Comparison of ENCODE assay signal across 8 cellular contexts in genomic region chr18:49459404-49460171, GRCh38. TPM values are rescaled to one million over a fixed set of nuclear protein-coding genes. Genes with fewer than 3 reads are reported as not detected.
DNase-seq lines count a peak whose midpoint lies in the region; ATAC-seq and TF ChIP-seq lines count a peak whose summit lies in the region.

No MANE protein-coding gene starts in this region.

- peak overlapping the region; percentile 86 to 87 for H3K27ac ChIP-seq in uterus

- 0 out of 2 replicates have a peak, but pooled peaks cover 5% of the 10 kb centered on the region for H3K36me3 Mint-ChIP-seq in WTC11
- no peaks in the 10 kb centered on the region for H3K36me3 Mint-ChIP-seq in natural killer cell treated with Interleukin-12 subunit alpha and Interleukin-12 subunit beta and Interleukin-15 and Interleukin-18, amount 100 ng/mL, for 72 hours

- H3K4me3 ChIP-seq in epithelial cell of esophagus (ENCODE audit: low read length): peak overlapping the region; percentile 79
- peak overlapping the region; percentile 62 to 91 for H3K4me3 ChIP-seq in uterus

- H3K27me3 Mint-ChIP-seq in WTC11 (ENCODE audit: low read depth): peaks cover 11% of the 10 kb centered on the region
- no peaks in the 10 kb centered on the region for H3K27me3 Mint-ChIP-seq in natural killer cell treated with Interleukin-12 subunit alpha and Interleukin-12 subunit beta and Interleukin-15 and Interleukin-18, amount 100 ng/mL, for 72 hours

- H3K4me1 ChIP-seq in uterus: no peaks in the 10 kb centered on the region

- H3K9me3 Mint-ChIP-seq in WTC11: no peaks in the 10 kb centered on the region
- no peaks in the 10 kb centered on the region for H3K9me3 Mint-ChIP-seq in natural killer cell treated with Interleukin-12 subunit alpha and Interleukin-12 subunit beta and Interleukin-15 and Interleukin-18, amount 100 ng/mL, for 72 hours

- CTCF ChIA-PET in WTC11 (lab: Charles Lee): interaction anchor here (0.5 to 0.7 kb wide), 5 partner anchors 224 to 897 kb away, joined by 3 to 7 read pairs (median 3); no protein-coding TSS in a partner anchor

- POLR2A ChIA-PET in WTC11 (lab: Charles Lee): interaction anchor here (0.6 to 1.6 kb wide), 4 partner anchors 28 to 342 kb away, joined by 3 to 8 read pairs (median 4); partner anchors contain the start of gene C18orf32

- no peaks in the 10 kb centered on the region for H3K36me3 ChIP-seq in uterus

- intact Hi-C loops in uterus (cut with DNase I; ENCODE audit: low total_unique reads): no loop called here

- H3K27ac Mint-ChIP-seq in WTC11: no peak overlapping the region
- H3K27ac Mint-ChIP-seq in natural killer cell treated with Interleukin-12 subunit alpha and Interleukin-12 subunit beta and Interleukin-15 and Interleukin-18, amount 100 ng/mL, for 72 hours: peak overlapping the region; percentile 69 to 87

- no peaks in the 10 kb centered on the region for H3K27me3 ChIP-seq in uterus

- no peaks in the 10 kb centered on the region for H3K9me3 ChIP-seq in uterus

- peaks cover 19% of the 10 kb centered on the region for H3K4me1 Mint-ChIP-seq in WTC11
- peaks cover 38 to 43% of the 10 kb centered on the region in 2 donors for H3K4me1 Mint-ChIP-seq in natural killer cell treated with Interleukin-12 subunit alpha and Interleukin-12 subunit beta and Interleukin-15 and Interleukin-18, amount 100 ng/mL, for 72 hours (ENCODE audit: low read depth in 2 of 2)

- peak; percentile 34 for ATAC-seq in HG03045 (IDR thresholded peaks at IDR 0.05; ENCODE audit: unreplicated experiment)
- ATAC-seq in WTC11: peak; percentile 15
- ATAC-seq in natural killer cell treated with Interleukin-12 subunit alpha and Interleukin-12 subunit beta and Interleukin-15 and Interleukin-18, amount 100 ng/mL, for 72 hours: peak in 1 of 2 donors; percentile 69

- TF ChIP-seq POLR2A in uterus (IDR thresholded peaks at IDR 0.05): no peak

- no peak for TF ChIP-seq CTCF in WTC11 (IDR thresholded peaks at IDR 0.05)
- TF ChIP-seq CTCF in epithelial cell of esophagus (IDR thresholded peaks at IDR 0.05; ENCODE audit: insufficient read depth, low read depth, low read length, missing control alignments): no peak
- no peak for TF ChIP-seq CTCF in uterus (IDR thresholded peaks at IDR 0.05)

- DNase-seq in NCI-H1417 (lab: John Stamatoyannopoulos, UW) (peak in 2 of 3 experiments; percentile 46 to 54), NCI-H1417 treated with DMSO at 0.1 percent for 48 hours (lab: John Stamatoyannopoulos, UW) (no peak), WTC11 (ENCODE audit: low spot score) (no peak), epithelial cell of esophagus (ENCODE audit: low read depth) (peak; percentile 40), uterus (no peak), NCI-H2081 (lab: John Stamatoyannopoulos, UW) (no peak)
- no peak for DNase-seq in natural killer cell treated with Interleukin-12 subunit alpha and Interleukin-12 subunit beta and Interleukin-15 and Interleukin-18, amount 100 ng/mL, for 72 hours (ENCODE audit: low spot score)

- H3K4me3 Mint-ChIP-seq in WTC11: peak overlapping the region; percentile 73
- H3K4me3 Mint-ChIP-seq in natural killer cell treated with Interleukin-12 subunit alpha and Interleukin-12 subunit beta and Interleukin-15 and Interleukin-18, amount 100 ng/mL, for 72 hours: peak overlapping the region; percentile 92

TF ChIP-seq in WTC11, 78 proteins besides CTCF, POLR2A, EP300 and RAD21:
- TF ChIP-seq NFYB (CRISPR knock-in tag; conservative IDR thresholded peaks at IDR 0.05; ENCODE audit: low read depth) (no peak), AFF4 (CRISPR knock-in tag; IDR thresholded peaks at IDR 0.05; ENCODE audit: borderline replicate concordance) (no peak), ZNF263 (CRISPR knock-in tag; IDR thresholded peaks at IDR 0.05; ENCODE audit: low read depth) (no peak), PRDM15 (CRISPR knock-in tag; IDR thresholded peaks at IDR 0.05) (peak; percentile 84), E2F1 (CRISPR knock-in tag; IDR thresholded peaks at IDR 0.05) (no peak), ZNF396 (CRISPR knock-in tag; IDR thresholded peaks at IDR 0.05; ENCODE audit: borderline replicate concordance) (no peak), EMX1 (CRISPR knock-in tag; IDR thresholded peaks at IDR 0.05) (no peak)

RNA-seq across cellular contexts. Expression of gene DYM, which starts 0.9 kb away (rescaled TPM):
- total RNA-seq in WTC11 (2021) (64.1 to 71.4 TPM (median 68.9 TPM) in 3 replicates), uterus (100 to 1,000 TPM in 3 of 4 donors, 10 to 100 TPM in 1; 52.3 to 182 (median 127) TPM)
- 100 to 1,000 TPM in 1 of 2 donors, 10 to 100 TPM in 1; 75.4 to 117 TPM for total RNA-seq in natural killer cell treated with Interleukin-12 subunit alpha and Interleukin-12 subunit beta and Interleukin-15 and Interleukin-18, amount 100 ng/mL, for 72 hours

RNA-seq across cellular contexts. Expression of gene C18orf32, which starts 27.4 kb away (rescaled TPM):
- total RNA-seq in WTC11 (2021) (28.7 to 32.5 TPM (median 32.1 TPM) in 3 replicates), uterus (10 to 100 TPM; 20.7 to 42.6 (median 31.9) TPM)
- 10 to 100 TPM; 14.4 to 40.8 TPM for total RNA-seq in natural killer cell treated with Interleukin-12 subunit alpha and Interleukin-12 subunit beta and Interleukin-15 and Interleukin-18, amount 100 ng/mL, for 72 hours

RNA-seq across cellular contexts. Expression of gene RPL17, which starts 32.7 kb away (rescaled TPM):
- total RNA-seq in WTC11 (2021) (2,395 to 2,803 TPM (median 2,637 TPM) in 3 replicates), uterus (1,000 to 10,000 TPM; 1,523 to 4,253 (median 3,121) TPM)
- total RNA-seq in natural killer cell treated with Interleukin-12 subunit alpha and Interleukin-12 subunit beta and Interleukin-15 and Interleukin-18, amount 100 ng/mL, for 72 hours: 1,000 to 10,000 TPM; 1,051 to 1,176 TPM

Comparison
In these comparisons a context has a peak if more than half of its experiments do, and no peak if none do; other contexts are left out.
1. DNase-seq: peak in NCI-H1417 (2 of 3) and epithelial cell of esophagus (single experiment); none in NCI-H1417 treated with DMSO at 0.1 percent for 48 hours (single experiment), WTC11 (single experiment), natural killer cell treated with Interleukin-12 subunit alpha and Interleukin-12 subunit beta and Interleukin-15 and Interleukin-18, amount 100 ng/mL, for 72 hours (single experiment), uterus (0 of 2) and NCI-H2081 (0 of 2).